In genomic region chr12:63802012-63802608, GRCh38 we compare ENCODE assay signal across 8 cellular contexts. TPM values are rescaled to one million over a fixed set of nuclear protein-coding genes. Genes with fewer than 3 reads are reported as not detected.
DNase-seq lines count a peak whose midpoint lies in the region; ATAC-seq and TF ChIP-seq lines count a peak whose summit lies in the region.

No MANE protein-coding gene starts in this region.

- no peaks in the 10 kb centered on the region for H3K4me1 ChIP-seq in HEK293 (ENCODE audit: control insufficient read depth, insufficient read depth, low read length)

- H3K79me2 ChIP-seq in neural cell (replicated peaks; ENCODE audit: insufficient read depth, low read length): no peaks in the 10 kb centered on the region

- ATAC-seq in GM18873 (IDR thresholded peaks at IDR 0.05; ENCODE audit: low FRiP score, unreplicated experiment): no peak

- TF ChIP-seq EP300 in neural cell (conservative IDR thresholded peaks at IDR 0.05; ENCODE audit: poor library complexity, severe bottlenecking): no peak

- H3K4me3 ChIP-seq in HEK293 (ENCODE audit: low read depth, low read length) (no peak overlapping the region), neural cell (ENCODE audit: low read length) (no peak overlapping the region)

- POLR2A ChIA-PET in HEK293 (lab: Yijun Ruan, JAX): no interaction called here

- TF ChIP-seq CTCF in HEK293 (tag by site-specific recombination; IDR thresholded peaks at IDR 0.05) (0 out of 2 replicates have a peak, but pooled peaks have one; percentile 28), neural cell (IDR thresholded peaks at IDR 0.05; ENCODE audit: poor library complexity, severe bottlenecking) (peak; percentile 83)

- no peak overlapping the region for H3K4me2 ChIP-seq in neural cell (ENCODE audit: low read length)

- TF ChIP-seq RAD21 in neural cell (conservative IDR thresholded peaks at IDR 0.05): peak; percentile 88

- H3K9ac ChIP-seq in neural cell (ENCODE audit: low read length): no peak overlapping the region

- H3K36me3 ChIP-seq in HEK293 (ENCODE audit: control insufficient read depth in 2 of 2, insufficient read depth in 1 of 2, low read length in 2 of 2): peaks cover 0 to 17% of the 10 kb centered on the region in 2 experiments; a peak in 1 of 3 replicates
- H3K36me3 ChIP-seq in neural cell (ENCODE audit: insufficient read depth, low read length): no peaks in the 10 kb centered on the region

- no peaks in the 10 kb centered on the region for H3K27me3 ChIP-seq in neural cell (ENCODE audit: insufficient read depth, low read depth, low read length)

- H3K9me3 ChIP-seq in HEK293 (ENCODE audit: control insufficient read depth, insufficient read depth, low read depth, low read length): no peaks in the 10 kb centered on the region
- H3K9me3 ChIP-seq in neural cell (ENCODE audit: low read length): no peaks in the 10 kb centered on the region

- H4K20me1 ChIP-seq in neural cell (ENCODE audit: insufficient read depth): no peaks in the 10 kb centered on the region

- H3K9me2 ChIP-seq in neural cell (ENCODE audit: insufficient read depth, low read length): no peaks in the 10 kb centered on the region

- no peaks in the 10 kb centered on the region for H3F3A ChIP-seq in neural cell (ENCODE audit: insufficient read depth, low read length, poor library complexity, severe bottlenecking)

- H2AFZ ChIP-seq in neural cell (ENCODE audit: low read depth, low read length): no peak overlapping the region

- no peak overlapping the region for H3K27ac ChIP-seq in HEK293 (ENCODE audit: extremely low read depth, low read depth, low read length)
- no peak overlapping the region for H3K27ac ChIP-seq in neural cell (ENCODE audit: low read length)

- DNase-seq in COR-L47 (lab: John Stamatoyannopoulos, UW) (peak; percentile 45), NCI-H460 (ENCODE audit: extremely low read depth, low read depth) (peak; percentile 36), dedifferentiated amniotic fluid mesenchymal stem cell (ENCODE audit: extremely low spot score) (peak; percentile 59), iPS-NIHi7 (ENCODE audit: extremely low spot score) (no peak)
- no peak for DNase-seq in activated CD8-positive, alpha-beta memory T cell treated with anti-CD3 and anti-CD28 coated beads, Interleukin-2, amount 50 U/mL, for 48 hours

- CTCF ChIA-PET in HEK293 (lab: Yijun Ruan, JAX): interaction anchor here (0.5 to 2.4 kb wide), 22 partner anchors 10 to 702 kb away, joined by 3 to 11 read pairs (median 4); no protein-coding TSS in a partner anchor

TF ChIP-seq in HEK293, 187 proteins besides CTCF, POLR2A, EP300 and RAD21:
- no peak for TF ChIP-seq ZNF777 (tag by site-specific recombination; IDR thresholded peaks at IDR 0.05; ENCODE audit: borderline replicate concordance)
- TF ChIP-seq ZNF155 (tag by site-specific recombination; IDR thresholded peaks at IDR 0.05): no peak
- peak; percentile 75 for TF ChIP-seq ZNF654 (tag by site-specific recombination; IDR thresholded peaks at IDR 0.05; ENCODE audit: low read depth)

TF ChIP-seq in neural cell, 6 proteins besides CTCF, POLR2A, EP300 and RAD21:
- TF ChIP-seq SMC3 (conservative IDR thresholded peaks at IDR 0.05; ENCODE audit: poor library complexity) (peak; percentile 92), TAF1 (IDR thresholded peaks at IDR 0.05; ENCODE audit: low read depth) (no peak)

RNA-seq across cellular contexts. Expression of gene RXYLT1, which starts 22.4 kb away (rescaled TPM):
- total RNA-seq in NCI-H460 (2014; rRNA removed; shearing (Covaris generic)): 45.0 and 50.4 TPM in 2 replicates
- 46.5 and 65.1 TPM in 2 replicates for polyA plus RNA-seq in NCI-H460 (2014; cell fraction: nucleus; rRNA removed)
- polyA plus RNA-seq in neural cell: 26.2 and 30.5 TPM in 2 replicates
- polyA minus RNA-seq in neural cell: 16.3 and 17.0 TPM in 2 replicates

RNA-seq across cellular contexts. Expression of gene SRGAP1, which starts 42.4 kb away (rescaled TPM):
- total RNA-seq in NCI-H460 (2014; rRNA removed; shearing (Covaris generic)): 10.7 and 10.9 TPM in 2 replicates
- 1.2 and 2.1 TPM in 2 replicates for polyA plus RNA-seq in NCI-H460 (2014; cell fraction: nucleus; rRNA removed)
- 4.8 and 30.9 TPM in 2 replicates for polyA plus RNA-seq in neural cell
- polyA minus RNA-seq in neural cell: 34.1 and 75.2 TPM in 2 replicates

Comparison
In these comparisons a context has a peak if more than half of its experiments do, and no peak if none do; other contexts are left out.
1. DNase-seq: peak in COR-L47 (single experiment), NCI-H460 (single experiment) and dedifferentiated amniotic fluid mesenchymal stem cell (single experiment); none in iPS-NIHi7 (single experiment) and activated CD8-positive, alpha-beta memory T cell treated with anti-CD3 and anti-CD28 coated beads, Interleukin-2, amount 50 U/mL, for 48 hours (single experiment).